Comparison of ENCODE assay signal across 15 cellular contexts in genomic region chr7:131480384-131481315, GRCh38.
DNase-seq lines count a peak whose midpoint lies in the region; ATAC-seq, FAIRE-seq and TF ChIP-seq lines count a peak whose summit lies in the region.
"Had no signal": no experiment of that assay in that cellular context is flagged by ENCODE, and none has a peak within 500 bp of the region (broad histone marks: within the 10 kb centered on the region; RNA-seq: fewer than 3 reads in every experiment).

No MANE protein-coding gene starts in this region.

- H3K36me3 ChIP-seq in H1 (ENCODE audit: control insufficient read depth in 2 of 4, insufficient read depth in 4 of 4, low read length in 3 of 4) (peaks cover 0 to 3% (median 0%) of the 10 kb centered on the region in 4 experiments; a peak in 1 of 8 replicates), mesodermal cell (ENCODE audit: control insufficient read depth, insufficient read depth, low read length) (peaks cover 19% of the 10 kb centered on the region)

- H3K27me3 ChIP-seq in H1 (replicated peaks in 1 of 4; ENCODE audit: control insufficient read depth in 3 of 4, extremely low read depth in 1 of 4, insufficient read depth in 3 of 4, low read length in 3 of 4) = no peaks in the 10 kb centered on the region
- H3K27me3 ChIP-seq: dorsolateral prefrontal cortex, transverse colon had no signal

- no peak overlapping the region for H3K4me2 ChIP-seq in H1 (ENCODE audit: insufficient read depth in 1 of 2, low read depth in 2 of 2, low read length in 2 of 2)

- no peak overlapping the region for H2BK12ac ChIP-seq in H1 (ENCODE audit: low read depth, low read length)

- no peak overlapping the region for H2BK20ac ChIP-seq in H1 (ENCODE audit: low read length)

- no peak overlapping the region for H2BK120ac ChIP-seq in H1 (replicated peaks; ENCODE audit: low read depth, low read length)

- H3K56ac ChIP-seq in H1 (replicated peaks; ENCODE audit: insufficient read length, low read depth, low read length) = peak overlapping the region; percentile 47

- no peak overlapping the region for H3K27ac Mint-ChIP-seq in activated naive CD4-positive, alpha-beta T cell treated with anti-CD3 and anti-CD28 coated beads, Interleukin-2, amount 50 U/mL, for 72 hours
- H3K27ac Mint-ChIP-seq: activated naive CD4-positive, alpha-beta T cell treated with anti-CD3 and anti-CD28 coated beads, Interleukin-2, amount 10 ng/mL, durations not matched to agents 7 days and 5 days; B cell had no signal

- H3K9me3 ChIP-seq in H1 (ENCODE audit: insufficient read depth in 2 of 2, low read depth in 1 of 2, low read length in 1 of 2) = no peaks in the 10 kb centered on the region
- H3K9me3 ChIP-seq in mesodermal cell (ENCODE audit: control insufficient read depth, low read length) = no peaks in the 10 kb centered on the region
- H3K9me3 ChIP-seq: transverse colon had no signal

- H3K23ac ChIP-seq in H1 (ENCODE audit: insufficient read length) = no peak overlapping the region

- H2AFZ ChIP-seq in H1 (ENCODE audit: low read length) = no peak overlapping the region

- H4K5ac ChIP-seq in H1 (ENCODE audit: insufficient read length, low read depth, low read length) = no peak overlapping the region

- H4K91ac ChIP-seq in H1 (replicated peaks; ENCODE audit: insufficient read length, low read length) = no peak overlapping the region

- no peak for TF ChIP-seq RAD21 in H1 (IDR thresholded peaks at IDR 0.05 in 1 of 2, conservative IDR thresholded peaks at IDR 0.05 in 1 of 2; ENCODE audit: low read depth in 2 of 2, low read length in 2 of 2)

- H3K79me1 ChIP-seq in H1 (ENCODE audit: low read depth, low read length) = no peaks in the 10 kb centered on the region

- H3K18ac ChIP-seq in H1 (ENCODE audit: extremely low read depth, low read length) = no peak overlapping the region

- H3K36me3 Mint-ChIP-seq in activated naive CD4-positive, alpha-beta T cell treated with anti-CD3 and anti-CD28 coated beads, Interleukin-2, amount 50 U/mL, for 72 hours = no peaks in the 10 kb centered on the region

- POLR2A ChIA-PET in H1 (lab: Charles Lee; ENCODE audit: partially characterized antibody) = no interaction called here

- CTCF ChIA-PET in H1 (lab: Charles Lee; ENCODE audit: partially characterized antibody) = interaction anchor here (0.8 kb wide), 2 partner anchors 209 to 665 kb away, joined by 3 read pairs; no protein-coding TSS in a partner anchor

- no peak for ATAC-seq in GM19328 (IDR thresholded peaks at IDR 0.05; ENCODE audit: unreplicated experiment)
- no peak for ATAC-seq in activated naive CD4-positive, alpha-beta T cell treated with anti-CD3 and anti-CD28 coated beads, Interleukin-2, amount 50 U/mL, for 72 hours

- H3K9me3 Mint-ChIP-seq in activated naive CD4-positive, alpha-beta T cell treated with anti-CD3 and anti-CD28 coated beads, Interleukin-2, amount 50 U/mL, for 72 hours = no peaks in the 10 kb centered on the region
- H3K9me3 Mint-ChIP-seq: activated naive CD4-positive, alpha-beta T cell treated with anti-CD3 and anti-CD28 coated beads, Interleukin-2, amount 10 ng/mL, durations not matched to agents 7 days and 5 days had no signal

- no peak overlapping the region for H3K14ac ChIP-seq in H1 (ENCODE audit: insufficient read length)

- no peak for TF ChIP-seq POLR2A in H1 (IDR thresholded peaks at IDR 0.05; ENCODE audit: control extremely low read depth in 1 of 2, low read depth in 2 of 2, low read length in 2 of 2)

- no peak overlapping the region for H2BK15ac ChIP-seq in H1 (ENCODE audit: low read length)

- TF ChIP-seq EP300 in H1 (IDR thresholded peaks at IDR 0.05; ENCODE audit: borderline replicate concordance in 1 of 2, low read depth in 2 of 2, low read length in 2 of 2) = no peak

- H3K23me2 ChIP-seq in H1 (ENCODE audit: low read depth, low read length) = no peaks in the 10 kb centered on the region

- WGBS in H1 (ENCODE audit: extremely low coverage in 1 of 2, insufficient coverage in 1 of 2, insufficient read length in 1 of 2, insufficient replicate concordance in 2 of 2, low coverage in 1 of 2, low lambda C conversion rate in 2 of 2, missing lambda C conversion rate in 1 of 2), 2 experiments = 93% methylated on average over 4 of the region's 4 CpGs; no CpG with 5 or more reads in 1 of the 2 experiments
- 93 to 100% methylated on average over 2 of the region's 4 CpGs for WGBS in mesodermal cell (ENCODE audit: insufficient coverage in 2 of 2), 2 experiments

- H3K4me3 ChIP-seq in H1 (ENCODE audit: extremely low read depth in 1 of 4, insufficient read depth in 2 of 4, low read depth in 3 of 4, low read length in 4 of 4) = no peak overlapping the region
- H3K4me3 ChIP-seq in mesodermal cell (ENCODE audit: extremely low read depth, insufficient read depth, low read length, poor library complexity, severe bottlenecking) = no peak overlapping the region
- H3K4me3 ChIP-seq: dorsolateral prefrontal cortex, transverse colon had no signal

- TF ChIP-seq CTCF in H1 (IDR thresholded peaks at IDR 0.05; ENCODE audit: control extremely low read depth in 1 of 3, insufficient read depth in 1 of 3, low read depth in 1 of 3, low read length in 3 of 3) = no peak

- no peak overlapping the region for H3K9ac ChIP-seq in H1 (replicated peaks in 1 of 4; ENCODE audit: extremely low read depth in 1 of 4, low read depth in 3 of 4, low read length in 3 of 4)

- FAIRE-seq in H1 (lab: Jason Lieb, UNC) = no peak
- FAIRE-seq: GM18507 had no signal

- no peak overlapping the region for H2AK5ac ChIP-seq in H1 (ENCODE audit: low read depth, low read length)

- no peak overlapping the region for H4K8ac ChIP-seq in H1 (ENCODE audit: extremely low read depth, insufficient read depth, low read length)

- H2BK5ac ChIP-seq in H1 (ENCODE audit: low read depth, low read length) = no peak overlapping the region

- H3K4me1 ChIP-seq in H1 (replicated peaks in 1 of 4; ENCODE audit: control insufficient read depth in 3 of 4, insufficient read depth in 4 of 4, low read length in 3 of 4) (no peaks in the 10 kb centered on the region), mesodermal cell (ENCODE audit: control insufficient read depth, insufficient read depth, low read length, poor library complexity, severe bottlenecking) (peaks cover 14% of the 10 kb centered on the region)
- H3K4me1 ChIP-seq: transverse colon had no signal

- H4K20me1 ChIP-seq in H1 (replicated peaks in 1 of 2; ENCODE audit: control insufficient read depth in 1 of 2, insufficient read depth in 2 of 2, low read length in 2 of 2) = no peaks in the 10 kb centered on the region

- no peak overlapping the region for H3K4ac ChIP-seq in H1 (replicated peaks; ENCODE audit: insufficient read length, low read depth, low read length)

- DNase-seq in AG08395 (ENCODE audit: low spot score) (peak; percentile 53), HuH-7.5 (ENCODE audit: low spot score) (peak; percentile 9), H1 (ENCODE audit: low read depth in 1 of 2, low spot score in 2 of 2) (no peak), globus pallidus (ENCODE audit: low spot score) (no peak)
- DNase-seq in activated CD4-positive, alpha-beta T cell treated with anti-CD3 and anti-CD28 coated beads, Interleukin-2, amount 50 U/mL, for 1 hour = no peak
- no peak for DNase-seq in activated naive CD4-positive, alpha-beta T cell treated with anti-CD3 and anti-CD28 coated beads, Interleukin-2, amount 50 U/mL, for 72 hours (ENCODE audit: low spot score in 2 of 2)
- DNase-seq: activated naive CD4-positive, alpha-beta T cell treated with anti-CD3 and anti-CD28 coated beads, Interleukin-2, amount 10 ng/mL, durations not matched to agents 7 days and 5 days; dorsolateral prefrontal cortex; NCI-H1092; NCI-H524; transverse colon had no signal

- H3K27ac ChIP-seq in H1 (ENCODE audit: low read depth, low read length) = no peak overlapping the region
- peak overlapping the region; percentile 75 for H3K27ac ChIP-seq in mesodermal cell (ENCODE audit: low read depth, low read length, severe bottlenecking)
- H3K27ac ChIP-seq: transverse colon had no signal

- no peaks in the 10 kb centered on the region for H3K79me2 ChIP-seq in H1 (ENCODE audit: control insufficient read depth in 1 of 2, insufficient read depth in 2 of 2, low read length in 2 of 2)

TF ChIP-seq in H1, 55 proteins besides CTCF, POLR2A, EP300 and RAD21:
- TF ChIP-seq POLR2AphosphoS5 (IDR thresholded peaks at IDR 0.05; ENCODE audit: low read depth, low read length) (no peak), CBX5 (IDR thresholded peaks at IDR 0.05; ENCODE audit: low read depth, low read length) (no peak), CBX8 (IDR thresholded peaks at IDR 0.05; ENCODE audit: borderline replicate concordance, low read depth, low read length) (no peak), SP2 (IDR thresholded peaks at IDR 0.05; ENCODE audit: low read length) (no peak), CTBP2 (IDR thresholded peaks at IDR 0.05; ENCODE audit: borderline replicate concordance, insufficient read depth, insufficient read length, low read length) (no peak), SIX5 (IDR thresholded peaks at IDR 0.05; ENCODE audit: low read depth, low read length) (no peak), SIN3A (conservative IDR thresholded peaks at IDR 0.05 in 1 of 2, IDR thresholded peaks at IDR 0.05 in 1 of 2; ENCODE audit: low read depth in 1 of 2, low read length in 2 of 2) (no peak), SAP30 (IDR thresholded peaks at IDR 0.05; ENCODE audit: insufficient read depth, insufficient replicate concordance, low read length) (no peak), RBBP5 (IDR thresholded peaks at IDR 0.05; ENCODE audit: borderline replicate concordance, low read depth, low read length) (no peak), BCL11A (IDR thresholded peaks at IDR 0.05; ENCODE audit: low read depth in 2 of 2, low read length in 2 of 2) (no peak)
TF ChIP-seq in H1: peak in this region for 0.

Comparison
In these comparisons a context has a peak if more than half of its experiments do, and no peak if none do; other contexts are left out.
1. DNase-seq: peak in AG08395 (single experiment) and HuH-7.5 (single experiment); none in H1 (0 of 2), activated CD4-positive, alpha-beta T cell treated with anti-CD3 and anti-CD28 coated beads, Interleukin-2, amount 50 U/mL, for 1 hour (single experiment), globus pallidus (single experiment) and activated naive CD4-positive, alpha-beta T cell treated with anti-CD3 and anti-CD28 coated beads, Interleukin-2, amount 50 U/mL, for 72 hours (0 of 2).